ENCODE assay signal across 25 cellular contexts in the genomic region with DNA sequence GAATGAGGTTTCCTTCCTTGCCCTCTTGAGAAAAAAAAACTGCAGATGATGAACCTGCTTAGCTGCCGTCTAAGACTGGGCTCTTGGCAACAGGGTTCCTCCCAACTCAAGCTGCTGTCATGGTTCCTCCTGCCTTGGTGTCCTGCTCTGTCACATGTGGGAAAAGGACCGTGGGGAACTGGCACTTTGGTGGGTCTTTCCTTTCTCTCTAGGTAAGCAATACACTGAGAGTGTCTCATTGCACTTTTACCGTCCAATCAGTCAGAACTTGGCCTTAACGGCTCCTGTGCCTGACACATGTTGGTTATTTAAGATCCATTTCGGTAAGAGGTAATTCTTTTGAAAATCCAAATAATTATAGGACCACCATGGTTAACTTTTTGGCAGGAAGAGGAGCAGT.
A peak's percentile ranks its signal among the peaks of the same experiment; 100 is the strongest.
DNase-seq lines count a peak whose midpoint lies in the region; ATAC-seq, FAIRE-seq and TF ChIP-seq lines count a peak whose summit lies in the region.
"Had no signal": no experiment of that assay in that cellular context is flagged by ENCODE, and none has a peak within 500 bp of the region (broad histone marks: within the 10 kb centered on the region; RNA-seq: fewer than 3 reads in every experiment).

No MANE protein-coding gene starts in this region.

- WGBS in IMR-90 (ENCODE audit: extremely low coverage in 2 of 2, insufficient read length in 1 of 2), 2 experiments = 50% methylated on average over 1 of the region's 5 CpGs; no CpG with 5 or more reads in 1 of the 2 experiments
- 97% methylated on average over 4 of the region's 5 CpGs for WGBS in mammary epithelial cell (ENCODE audit: low coverage, missing lambda C conversion rate)

- no peaks in the 10 kb centered on the region for H3K9me3 ChIP-seq in IMR-90 (ENCODE audit: control insufficient read depth, insufficient read depth, low read length)
- H3K9me3 ChIP-seq in mammary epithelial cell (replicated peaks; ENCODE audit: insufficient read depth, low read length) = no peaks in the 10 kb centered on the region
- no peaks in the 10 kb centered on the region for H3K9me3 ChIP-seq in keratinocyte (ENCODE audit: control insufficient read depth, low read depth, low read length)
- H3K9me3 ChIP-seq: Peyer's patch had no signal

- H3K4me3 ChIP-seq in IMR-90 (ENCODE audit: insufficient read depth, low read depth, low read length) = no peak overlapping the region
- H3K4me3 ChIP-seq in mammary epithelial cell (replicated peaks in 1 of 3; ENCODE audit: insufficient read depth in 1 of 3, low read depth in 2 of 3, low read length in 3 of 3) = no peak overlapping the region
- no peak overlapping the region for H3K4me3 ChIP-seq in keratinocyte (ENCODE audit: control insufficient read depth in 2 of 3, extremely low read depth in 1 of 3, insufficient read depth in 2 of 3, low read depth in 1 of 3, low read length in 3 of 3)
- H3K4me3 ChIP-seq: BLaER1 treated with 17β-estradiol and CSF1 and Interleukin-3, amounts not matched to agents 10 nM and 100 nM; GM12878; Peyer's patch had no signal

- H2AK5ac ChIP-seq in IMR-90 (ENCODE audit: low read depth, low read length) = peak overlapping the region; percentile 63

- H3K4me1 ChIP-seq in IMR-90 (ENCODE audit: control insufficient read depth, insufficient read depth, low read length) (peaks cover 14% of the 10 kb centered on the region), mammary epithelial cell (ENCODE audit: insufficient read depth, low read length) (peaks cover 48% of the 10 kb centered on the region), keratinocyte (ENCODE audit: control insufficient read depth, extremely low read depth, insufficient read depth, low read length) (peaks cover 43% of the 10 kb centered on the region)
- H3K4me1 ChIP-seq: Peyer's patch had no signal

- no peak overlapping the region for H3K56ac ChIP-seq in IMR-90 (ENCODE audit: extremely low read depth, insufficient read depth, low read length)

- H3K79me2 ChIP-seq in mammary epithelial cell (ENCODE audit: insufficient read depth, low read length) = no peaks in the 10 kb centered on the region
- no peaks in the 10 kb centered on the region for H3K79me2 ChIP-seq in keratinocyte (ENCODE audit: control insufficient read depth, insufficient read depth, low read length)

- 0 out of 3 replicates have a peak overlapping the region, but pooled peaks have one; percentile 40 for H2BK15ac ChIP-seq in IMR-90 (ENCODE audit: low read depth, low read length)

- peak overlapping the region; percentile 80 for H3K4ac ChIP-seq in IMR-90 (ENCODE audit: low read depth, low read length)

- H3K18ac ChIP-seq in IMR-90 (ENCODE audit: low read depth, low read length) = no peak overlapping the region

- FAIRE-seq in D721Med (lab: Jason Lieb, UNC) = peak; percentile 80
- no peak for FAIRE-seq in keratinocyte (lab: Jason Lieb, UNC)
- FAIRE-seq: GM12878 had no signal

- H2BK5ac ChIP-seq in IMR-90 (ENCODE audit: low read depth, low read length, poor library complexity, severe bottlenecking) = no peak overlapping the region

- H3K9me1 ChIP-seq in IMR-90 (ENCODE audit: insufficient read depth, low read length) = peaks cover 24% of the 10 kb centered on the region
- no peaks in the 10 kb centered on the region for H3K9me1 ChIP-seq in keratinocyte (ENCODE audit: control insufficient read depth, extremely low read depth, insufficient read depth, low read length)

- H4K5ac ChIP-seq in IMR-90 (ENCODE audit: low read depth, low read length) = no peak overlapping the region

- no peak overlapping the region for H2AK9ac ChIP-seq in IMR-90 (replicated peaks; ENCODE audit: low read depth, low read length, poor library complexity)

- CTCF ChIA-PET in IMR-90 (lab: Yijun Ruan, JAX) (no interaction called here), mammary epithelial cell (lab: Charles Lee; ENCODE audit: low non-redundant PET) (interaction anchor here (0.6 kb wide), 1 partner anchor 12 kb away, joined by 5 read pairs; no protein-coding TSS in a partner anchor)
- CTCF ChIA-PET in activated CD8-positive, alpha-beta T cell treated with anti-CD3 and anti-CD28 coated beads, Interleukin-2, amount 10 ng/mL, durations not matched to agents 7 days and 5 days (lab: Charles Lee) = no interaction called here

- no peak overlapping the region for H3K27ac Mint-ChIP-seq in activated CD8-positive, alpha-beta T cell treated with anti-CD3 and anti-CD28 coated beads, Interleukin-2, amount 10 ng/mL, durations not matched to agents 7 days and 5 days
- H3K27ac Mint-ChIP-seq: CD8-positive, alpha-beta T cell; IgD-negative memory B cell had no signal

- dilution Hi-C loops in IMR-90 (cut with HindIII; ENCODE audit: low sequenced_read_pairs, unreplicated experiment) = no loop called here
- dilution Hi-C loops in mammary epithelial cell (cut with HindIII; ENCODE audit: low sequenced_read_pairs) = loop anchor here (5.0 kb wide), 1 partner anchor 39 kb away; no protein-coding TSS in a partner anchor
- dilution Hi-C loops in keratinocyte (cut with MboI; ENCODE audit: extremely low pct_ligation_motif_present, low sequenced_read_pairs) = no loop called here

- H3K23ac ChIP-seq in IMR-90 (ENCODE audit: low read depth, low read length) = peak overlapping the region; percentile 5; the same call in 1 of the 2 replicates

- H4K8ac ChIP-seq in IMR-90 (ENCODE audit: low read depth in 2 of 2, low read length in 2 of 2) = peak overlapping the region; percentile 29 to 37; a peak in 2 of 4 replicates

- no peaks in the 10 kb centered on the region for H3K79me1 ChIP-seq in IMR-90 (ENCODE audit: low read depth in 1 of 2, low read length in 2 of 2)

- H2BK120ac ChIP-seq in IMR-90 (ENCODE audit: low read depth, low read length) = peak overlapping the region; percentile 60

- BruUV-seq in IMR-90 (replicated peaks; lab: Mats Ljungman, UMichigan) (no TSS peak), mammary epithelial cell (replicated peaks; lab: Mats Ljungman, UMichigan) (no TSS peak)

- no peaks in the 10 kb centered on the region for H3K27me3 ChIP-seq in IMR-90 (ENCODE audit: control insufficient read depth, insufficient read depth, low read length)
- no peaks in the 10 kb centered on the region for H3K27me3 ChIP-seq in mammary epithelial cell (ENCODE audit: insufficient read depth, low read length)
- H3K27me3 ChIP-seq in keratinocyte (ENCODE audit: control insufficient read depth, extremely low read depth, insufficient read depth, low read length) = no peaks in the 10 kb centered on the region
- H3K27me3 ChIP-seq: Peyer's patch had no signal

- H3K4me1 Mint-ChIP-seq in activated CD8-positive, alpha-beta T cell treated with anti-CD3 and anti-CD28 coated beads, Interleukin-2, amount 10 ng/mL, durations not matched to agents 7 days and 5 days (ENCODE audit: low read depth) = peaks cover 23% of the 10 kb centered on the region

- POLR2A ChIA-PET in IMR-90 (lab: Charles Lee; ENCODE audit: unreplicated experiment) = no interaction called here
- POLR2A ChIA-PET in activated CD8-positive, alpha-beta T cell treated with anti-CD3 and anti-CD28 coated beads, Interleukin-2, amount 10 ng/mL, durations not matched to agents 7 days and 5 days (lab: Charles Lee) = interaction anchor here (0.6 kb wide), 1 partner anchor 87 kb away, joined by 3 read pairs; no protein-coding TSS in a partner anchor

- TF ChIP-seq POLR2A in IMR-90 (IDR thresholded peaks at IDR 0.05; ENCODE audit: low read depth, low read length) = no peak

- in situ Hi-C loops in IMR-90 (cut with MboI; ENCODE audit: low sequenced_read_pairs) = no loop called here
- in situ Hi-C loops in mammary epithelial cell (cut with MboI; ENCODE audit: low sequenced_read_pairs in 2 of 2) = no loop called here

- H3K27ac ChIP-seq in IMR-90 (ENCODE audit: insufficient read depth, low read length) = no peak overlapping the region
- H3K27ac ChIP-seq in mammary epithelial cell (ENCODE audit: insufficient read depth, low read depth, low read length) = peak overlapping the region; percentile 99
- H3K27ac ChIP-seq in keratinocyte (ENCODE audit: control insufficient read depth, insufficient read depth, low read length) = peak overlapping the region; percentile 91
- H3K27ac ChIP-seq: BLaER1 treated with 17β-estradiol and CSF1 and Interleukin-3, amounts not matched to agents 10 nM and 100 nM; HL-60; Peyer's patch had no signal

- H3K9ac ChIP-seq in IMR-90 (ENCODE audit: low read depth, low read length) = no peak overlapping the region
- peak overlapping the region; percentile 86 for H3K9ac ChIP-seq in mammary epithelial cell (ENCODE audit: insufficient read depth, low read length)
- H3K9ac ChIP-seq in keratinocyte (ENCODE audit: control insufficient read depth, extremely low read depth, insufficient read depth, low read length) = peak overlapping the region; percentile 23
- H3K9ac ChIP-seq: BLaER1 treated with 17β-estradiol and CSF1 and Interleukin-3, amounts not matched to agents 10 nM and 100 nM had no signal

- no peak for DNase-seq in D721Med (ENCODE audit: insufficient read length, low spot score)
- no peak for DNase-seq in IMR-90
- no peak for DNase-seq in mammary epithelial cell
- DNase-seq in keratinocyte (ENCODE audit: low read depth, low spot score) = no peak
- no peak for DNase-seq in activated CD8-positive, alpha-beta T cell treated with anti-CD3 and anti-CD28 coated beads, Interleukin-2, amount 10 ng/mL, durations not matched to agents 7 days and 5 days
- DNase-seq in cerebellar cortex (ENCODE audit: low spot score) = no peak
- DNase-seq: Calu3; CD8-positive, alpha-beta T cell; DMS53; EL; HCEC 1CT; Kasumi-1; NCI-H1092 treated with DMSO at 0.1 percent for 48 hours; NCI-H2081; NCI-H2171 treated with DMSO at 0.1 percent for 48 hours; NCI-H748 treated with DMSO at 0.1 percent for 48 hours; NK-92 treated with Interleukin-12 subunit alpha and Interleukin-12 subunit beta, amount 100 ng/mL, for 24 hours; Peyer's patch; SHP77 had no signal

- no peak for ATAC-seq in IMR-90 (ENCODE audit: low read depth)
- ATAC-seq in GM19467 (IDR thresholded peaks at IDR 0.05; ENCODE audit: unreplicated experiment) = no peak
- no peak for ATAC-seq in GM21423 (IDR thresholded peaks at IDR 0.05; ENCODE audit: unreplicated experiment)
- no peak for ATAC-seq in activated CD8-positive, alpha-beta T cell treated with anti-CD3 and anti-CD28 coated beads, Interleukin-2, amount 10 ng/mL, durations not matched to agents 7 days and 5 days
- ATAC-seq: CD8-positive, alpha-beta T cell; GM12878 had no signal

- peak overlapping the region; percentile 38 for H2BK20ac ChIP-seq in IMR-90 (ENCODE audit: low read depth, low read length)

- no peak overlapping the region for H3K4me2 ChIP-seq in IMR-90 (ENCODE audit: low read depth, low read length)
- no peak overlapping the region for H3K4me2 ChIP-seq in mammary epithelial cell (ENCODE audit: insufficient read depth, low read depth, low read length)
- peak overlapping the region; percentile 29 for H3K4me2 ChIP-seq in keratinocyte (ENCODE audit: control insufficient read depth, extremely low read depth, insufficient read depth, low read depth, low read length)
- H3K4me2 ChIP-seq: BLaER1 treated with 17β-estradiol and CSF1 and Interleukin-3, amounts not matched to agents 10 nM and 100 nM had no signal

- no peak for TF ChIP-seq RAD21 in IMR-90 (IDR thresholded peaks at IDR 0.05; ENCODE audit: low read length)

- peak overlapping the region; percentile 71 for H3K14ac ChIP-seq in IMR-90 (replicated peaks; ENCODE audit: low read depth, low read length)

- TF ChIP-seq CTCF in D721Med (IDR thresholded peaks at IDR 0.05; ENCODE audit: insufficient read depth, missing control alignments) (no peak), IMR-90 (conservative IDR thresholded peaks at IDR 0.05; ENCODE audit: low read depth, low read length) (no peak), mammary epithelial cell (conservative IDR thresholded peaks at IDR 0.05 in 1 of 2, IDR thresholded peaks at IDR 0.05 in 1 of 2; ENCODE audit: extremely low read depth in 1 of 2, insufficient read depth in 1 of 2, low read depth in 1 of 2, low read length in 2 of 2) (no peak), keratinocyte (optimal IDR thresholded peaks at IDR 0.05 in 1 of 3, IDR thresholded peaks at IDR 0.05 in 1 of 3, conservative IDR thresholded peaks at IDR 0.05 in 1 of 3; ENCODE audit: extremely low read depth in 1 of 3, insufficient read depth in 2 of 3, low read length in 3 of 3) (no peak)

- peaks cover 33% of the 10 kb centered on the region for H3K27me3 Mint-ChIP-seq in activated CD8-positive, alpha-beta T cell treated with anti-CD3 and anti-CD28 coated beads, Interleukin-2, amount 10 ng/mL, durations not matched to agents 7 days and 5 days (ENCODE audit: low read depth)

- intact Hi-C loops in IMR-90 (cut with micrococcal nuclease) = no loop called here
- intact Hi-C loops in mammary epithelial cell (cut with micrococcal nuclease) = loop anchor here (5.0 kb wide), 1 partner anchor 179 kb away; no protein-coding TSS in a partner anchor

- H3K36me3 Mint-ChIP-seq in activated CD8-positive, alpha-beta T cell treated with anti-CD3 and anti-CD28 coated beads, Interleukin-2, amount 10 ng/mL, durations not matched to agents 7 days and 5 days (ENCODE audit: low read depth) = no peaks in the 10 kb centered on the region
- H3K36me3 Mint-ChIP-seq: CD8-positive, alpha-beta T cell had no signal

- H4K91ac ChIP-seq in IMR-90 (ENCODE audit: insufficient read depth, low read depth, low read length) = peak overlapping the region; percentile 49; the same call in 1 of the 2 replicates

- H2AFZ ChIP-seq in IMR-90 (replicated peaks; ENCODE audit: low read length, poor library complexity) (peak overlapping the region; percentile 39), mammary epithelial cell (ENCODE audit: low read depth, low read length) (peak overlapping the region; percentile 73), keratinocyte (ENCODE audit: control insufficient read depth, low read length) (peak overlapping the region; percentile 29)

- no peak overlapping the region for H3K4me3 Mint-ChIP-seq in activated CD8-positive, alpha-beta T cell treated with anti-CD3 and anti-CD28 coated beads, Interleukin-2, amount 10 ng/mL, durations not matched to agents 7 days and 5 days
- H3K4me3 Mint-ChIP-seq: CD8-positive, alpha-beta T cell had no signal

- H3K36me3 ChIP-seq in IMR-90 (ENCODE audit: control insufficient read depth, insufficient read depth, low read length) (no peaks in the 10 kb centered on the region), mammary epithelial cell (ENCODE audit: insufficient read depth, low read length) (no peaks in the 10 kb centered on the region), keratinocyte (ENCODE audit: control insufficient read depth in 2 of 2, extremely low read depth in 1 of 2, insufficient read depth in 2 of 2, low read length in 2 of 2) (no peaks in the 10 kb centered on the region)
- H3K36me3 ChIP-seq: Peyer's patch had no signal

- no peaks in the 10 kb centered on the region for H3K9me3 Mint-ChIP-seq in activated CD8-positive, alpha-beta T cell treated with anti-CD3 and anti-CD28 coated beads, Interleukin-2, amount 10 ng/mL, durations not matched to agents 7 days and 5 days (ENCODE audit: insufficient read depth)
- H3K9me3 Mint-ChIP-seq: CD8-positive, alpha-beta T cell had no signal

- H4K20me1 ChIP-seq in IMR-90 (ENCODE audit: insufficient read depth, low read length) (no peaks in the 10 kb centered on the region), mammary epithelial cell (ENCODE audit: insufficient read depth, low read length) (no peaks in the 10 kb centered on the region), keratinocyte (ENCODE audit: control insufficient read depth, extremely low read depth, insufficient read depth, low read length) (no peaks in the 10 kb centered on the region)
